In genomic region chrX:17590892-17591740, GRCh38 we compare ENCODE assay signal across 9 cellular contexts.
A peak's percentile ranks its signal among the peaks of the same experiment; 100 is the strongest.
DNase-seq lines count a peak whose midpoint lies in the region; ATAC-seq and TF ChIP-seq lines count a peak whose summit lies in the region.
"Had no signal": no experiment of that assay in that cellular context is flagged by ENCODE, and none has a peak within 500 bp of the region (broad histone marks: within the 10 kb centered on the region; RNA-seq: fewer than 3 reads in every experiment).

No MANE protein-coding gene starts in this region.

- peak; percentile 49 for ATAC-seq in HG02678 (IDR thresholded peaks at IDR 0.05; ENCODE audit: unreplicated experiment)
- peak; percentile 94 for ATAC-seq in upper lobe of right lung

- H3K4me3 Mint-ChIP-seq in activated CD4-positive, alpha-beta T cell treated with anti-CD3 and anti-CD28 coated beads, Interleukin-2, amount 10 ng/mL, durations not matched to agents 7 days and 5 days = no peak overlapping the region
- H3K4me3 Mint-ChIP-seq in neural crest cell = no peak overlapping the region

- no peak overlapping the region for H3K27ac Mint-ChIP-seq in activated CD4-positive, alpha-beta T cell treated with anti-CD3 and anti-CD28 coated beads, Interleukin-2, amount 10 ng/mL, durations not matched to agents 7 days and 5 days
- no peak overlapping the region for H3K27ac Mint-ChIP-seq in neural crest cell (ENCODE audit: unreplicated experiment)

- no peak for TF ChIP-seq EP300 in esophagus muscularis mucosa (IDR thresholded peaks at IDR 0.05)

- H3K4me3 ChIP-seq in esophagus muscularis mucosa (peak overlapping the region; percentile 18 to 29 (median 25)), upper lobe of right lung (peak overlapping the region; percentile 10)
- H3K4me3 ChIP-seq: BLaER1 treated with 17β-estradiol and CSF1 and Interleukin-3, amounts not matched to agents 10 nM and 100 nM had no signal

- intact Hi-C loops in esophagus muscularis mucosa (cut with DNase I) (loop anchor here (5.0 kb wide), 2 partner anchors 54 to 349 kb away; no protein-coding TSS in a partner anchor), upper lobe of right lung (cut with DNase I) (no loop called here)

- peak; percentile 52 to 65 for DNase-seq in NCI-H2081 (lab: John Stamatoyannopoulos, UW)
- no peak for DNase-seq in NCI-H2081 treated with DMSO at 0.1 percent for 48 hours (lab: John Stamatoyannopoulos, UW)
- peak; percentile 27 for DNase-seq in NCI-H2107 (lab: John Stamatoyannopoulos, UW)
- DNase-seq in activated CD4-positive, alpha-beta T cell treated with anti-CD3 and anti-CD28 coated beads, Interleukin-2, amount 10 ng/mL, durations not matched to agents 7 days and 5 days = peak; percentile 31
- no peak for DNase-seq in esophagus muscularis mucosa (ENCODE audit: extremely low spot score)
- peak; percentile 61 for DNase-seq in neural crest cell (ENCODE audit: low read depth, low spot score)
- no peak for DNase-seq in upper lobe of right lung

- H3K9me3 ChIP-seq in esophagus muscularis mucosa (no peaks in the 10 kb centered on the region), upper lobe of right lung (no peaks in the 10 kb centered on the region)
- H3K9me3 ChIP-seq: BLaER1 treated with 17β-estradiol and CSF1 and Interleukin-3, amounts not matched to agents 10 nM and 100 nM had no signal

- H3K27me3 ChIP-seq in esophagus muscularis mucosa = no peaks in the 10 kb centered on the region
- no peaks in the 10 kb centered on the region for H3K27me3 ChIP-seq in upper lobe of right lung

- TF ChIP-seq CTCF in esophagus muscularis mucosa (IDR thresholded peaks at IDR 0.05) (peak; percentile 60 to 74 (median 63)), neural crest cell (conservative IDR thresholded peaks at IDR 0.05) (peak; percentile 83), upper lobe of right lung (IDR thresholded peaks at IDR 0.05) (peak; percentile 63)

- H3K36me3 ChIP-seq in esophagus muscularis mucosa (no peaks in the 10 kb centered on the region), upper lobe of right lung (no peaks in the 10 kb centered on the region)
- H3K36me3 ChIP-seq: BLaER1 treated with 17β-estradiol and CSF1 and Interleukin-3, amounts not matched to agents 10 nM and 100 nM had no signal

- H3K27me3 Mint-ChIP-seq in activated CD4-positive, alpha-beta T cell treated with anti-CD3 and anti-CD28 coated beads, Interleukin-2, amount 10 ng/mL, durations not matched to agents 7 days and 5 days = peaks cover 5% of the 10 kb centered on the region
- H3K27me3 Mint-ChIP-seq in neural crest cell (ENCODE audit: low read depth) = no peaks in the 10 kb centered on the region

- TF ChIP-seq POLR2A in esophagus muscularis mucosa (IDR thresholded peaks at IDR 0.05; ENCODE audit: low read depth) = no peak

- POLR2A ChIA-PET in activated CD4-positive, alpha-beta T cell treated with anti-CD3 and anti-CD28 coated beads, Interleukin-2, amount 10 ng/mL, durations not matched to agents 7 days and 5 days (lab: Charles Lee) = no interaction called here

- peaks cover 21% of the 10 kb centered on the region for H3K4me1 Mint-ChIP-seq in activated CD4-positive, alpha-beta T cell treated with anti-CD3 and anti-CD28 coated beads, Interleukin-2, amount 10 ng/mL, durations not matched to agents 7 days and 5 days
- H3K4me1 Mint-ChIP-seq in neural crest cell = peaks cover 10% of the 10 kb centered on the region

- CTCF ChIA-PET in activated CD4-positive, alpha-beta T cell treated with anti-CD3 and anti-CD28 coated beads, Interleukin-2, amount 10 ng/mL, durations not matched to agents 7 days and 5 days (lab: Charles Lee) = interaction anchor here (0.8 to 1.2 kb wide), 3 partner anchors 9 to 45 kb away, joined by 3 read pairs; no protein-coding TSS in a partner anchor

- H3K27ac ChIP-seq in esophagus muscularis mucosa (replicated peaks in 1 of 4) (peak overlapping the region; percentile 28 to 69 (median 46)), upper lobe of right lung (no peak overlapping the region)
- H3K27ac ChIP-seq: BLaER1 treated with 17β-estradiol and CSF1 and Interleukin-3, amounts not matched to agents 10 nM and 100 nM had no signal

- peaks cover 0 to 33% (median 19%) of the 10 kb centered on the region in 4 donors for H3K4me1 ChIP-seq in esophagus muscularis mucosa
- no peaks in the 10 kb centered on the region for H3K4me1 ChIP-seq in upper lobe of right lung

- H3K36me3 Mint-ChIP-seq in activated CD4-positive, alpha-beta T cell treated with anti-CD3 and anti-CD28 coated beads, Interleukin-2, amount 10 ng/mL, durations not matched to agents 7 days and 5 days (ENCODE audit: low read depth) = no peaks in the 10 kb centered on the region
- no peaks in the 10 kb centered on the region for H3K36me3 Mint-ChIP-seq in neural crest cell (ENCODE audit: low read depth)

- WGBS in esophagus muscularis mucosa = 43% methylated on average over 9 of the region's 9 CpGs

- H3K9me3 Mint-ChIP-seq in activated CD4-positive, alpha-beta T cell treated with anti-CD3 and anti-CD28 coated beads, Interleukin-2, amount 10 ng/mL, durations not matched to agents 7 days and 5 days = no peaks in the 10 kb centered on the region
- H3K9me3 Mint-ChIP-seq in neural crest cell = no peaks in the 10 kb centered on the region

Comparison
In these comparisons a context has a peak if more than half of its experiments do, and no peak if none do; other contexts are left out.
1. DNase-seq: peak in NCI-H2081 (2 of 2), NCI-H2107 (single experiment), activated CD4-positive, alpha-beta T cell treated with anti-CD3 and anti-CD28 coated beads, Interleukin-2, amount 10 ng/mL, durations not matched to agents 7 days and 5 days (single experiment) and neural crest cell (single experiment); none in NCI-H2081 treated with DMSO at 0.1 percent for 48 hours (single experiment), esophagus muscularis mucosa (single experiment) and upper lobe of right lung (single experiment).
2. Peak in every context shown above with its lines, with median percentiles within 50 percentile points of each other: CTCF ChIP-seq.